1 cellular context compared by ENCODE assay signal in the genomic region with DNA sequence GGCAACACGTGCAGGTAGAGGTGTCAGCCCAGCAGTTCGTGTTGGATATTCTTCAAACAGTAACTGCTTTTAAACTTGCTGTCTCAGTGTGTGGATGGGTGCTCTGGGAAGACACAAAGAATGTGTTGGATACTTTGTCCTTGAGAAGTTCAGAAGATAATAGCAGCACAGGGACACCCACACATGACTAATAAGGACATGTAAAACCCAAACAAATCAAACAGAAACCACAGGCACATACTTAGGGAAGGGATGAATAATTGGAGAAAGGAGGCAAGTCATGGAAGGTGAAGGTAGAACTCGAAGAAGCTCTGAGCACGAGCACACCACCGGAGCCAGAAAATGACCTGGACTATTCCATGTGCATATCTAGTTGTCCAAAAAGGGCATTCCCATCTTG.
TF ChIP-seq lines count a peak whose summit lies in the region.

No MANE protein-coding gene starts in this region.

TF ChIP-seq in H1, 55 proteins besides CTCF, POLR2A, EP300 and RAD21 (continued from another document):
- TF ChIP-seq GABPA (IDR thresholded peaks at IDR 0.05; ENCODE audit: borderline replicate concordance, insufficient read depth, low read length) (no peak), RNF2 (IDR thresholded peaks at IDR 0.05; ENCODE audit: borderline replicate concordance, low read depth, low read length, missing control alignments, poor library complexity, severe bottlenecking) (no peak), CREB1 (IDR thresholded peaks at IDR 0.05) (no peak), NANOG (IDR thresholded peaks at IDR 0.05; ENCODE audit: insufficient read depth, low read depth, low read length, poor library complexity, severe bottlenecking) (no peak), POU5F1 (IDR thresholded peaks at IDR 0.05; ENCODE audit: low read depth, low read length) (no peak), SP4 (IDR thresholded peaks at IDR 0.05; ENCODE audit: low read length) (no peak), TAF1 (IDR thresholded peaks at IDR 0.05; ENCODE audit: low read depth, low read length) (no peak), RBBP5 (IDR thresholded peaks at IDR 0.05; ENCODE audit: borderline replicate concordance, low read depth, low read length) (no peak), SUZ12 (IDR thresholded peaks at IDR 0.05; ENCODE audit: low read length) (no peak), TCF12 (IDR thresholded peaks at IDR 0.05; ENCODE audit: low read depth, low read length) (no peak), SP2 (IDR thresholded peaks at IDR 0.05; ENCODE audit: low read length) (no peak), FOSL1 (IDR thresholded peaks at IDR 0.05; ENCODE audit: insufficient read depth, low read depth, low read length) (no peak), TAF7 (optimal IDR thresholded peaks at IDR 0.05; ENCODE audit: borderline replicate concordance, low read depth, low read length) (no peak), SAP30 (IDR thresholded peaks at IDR 0.05; ENCODE audit: insufficient read depth, insufficient replicate concordance, low read length) (no peak), HDAC6 (IDR thresholded peaks at IDR 0.05; ENCODE audit: low read depth, low read length) (no peak), TEAD4 (IDR thresholded peaks at IDR 0.05; ENCODE audit: low read depth, low read length) (no peak)
- TF ChIP-seq, protein P1, sequence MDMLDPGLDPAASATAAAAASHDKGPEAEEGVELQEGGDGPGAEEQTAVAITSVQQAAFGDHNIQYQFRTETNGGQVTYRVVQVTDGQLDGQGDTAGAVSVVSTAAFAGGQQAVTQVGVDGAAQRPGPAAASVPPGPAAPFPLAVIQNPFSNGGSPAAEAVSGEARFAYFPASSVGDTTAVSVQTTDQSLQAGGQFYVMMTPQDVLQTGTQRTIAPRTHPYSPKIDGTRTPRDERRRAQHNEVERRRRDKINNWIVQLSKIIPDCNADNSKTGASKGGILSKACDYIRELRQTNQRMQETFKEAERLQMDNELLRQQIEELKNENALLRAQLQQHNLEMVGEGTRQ (IDR thresholded peaks at IDR 0.05; ENCODE audit: low read length), result no peak
